Comparison of ENCODE assay signal across 14 cellular contexts in genomic region chr16:666572-666971, GRCh38. TPM values are rescaled to one million over a fixed set of nuclear protein-coding genes. Genes with fewer than 3 reads are reported as not detected.
DNase-seq lines count a peak whose midpoint lies in the region; ATAC-seq, FAIRE-seq and TF ChIP-seq lines count a peak whose summit lies in the region.
"Had no signal": no experiment of that assay in that cellular context is flagged by ENCODE, and none has a peak within 500 bp of the region (broad histone marks: within the 10 kb centered on the region; RNA-seq: fewer than 3 reads in every experiment).

No MANE protein-coding gene starts in this region.

- H3K27ac ChIP-seq in BLaER1 treated with 17β-estradiol and CSF1 and Interleukin-3, amounts not matched to agents 10 nM and 100 nM: no peak overlapping the region; a peak in 1 of 22 replicates
- no peak overlapping the region for H3K27ac ChIP-seq in IMR-90 (ENCODE audit: insufficient read depth, low read length)
- no peak overlapping the region for H3K27ac ChIP-seq in K562 (ENCODE audit: extremely low read depth, low read depth, low read length)
- no peak overlapping the region for H3K27ac ChIP-seq in thyroid gland
- no peak overlapping the region for H3K27ac ChIP-seq in psoas muscle
- H3K27ac ChIP-seq: HL-60 had no signal

- no peak overlapping the region for H2AK5ac ChIP-seq in IMR-90 (ENCODE audit: low read depth, low read length)

- TF ChIP-seq CTCF in IMR-90 (conservative IDR thresholded peaks at IDR 0.05; ENCODE audit: low read depth, low read length) (no peak), K562 (IDR thresholded peaks at IDR 0.05 in 2 of 3, conservative IDR thresholded peaks at IDR 0.05 in 1 of 3; ENCODE audit: insufficient read depth in 2 of 3, low read depth in 1 of 3, low read length in 3 of 3) (no peak), thyroid gland (IDR thresholded peaks at IDR 0.05) (no peak), psoas muscle (IDR thresholded peaks at IDR 0.05) (no peak)

- H4K8ac ChIP-seq in IMR-90 (ENCODE audit: low read depth in 2 of 2, low read length in 2 of 2): no peak overlapping the region

- no peak for TF ChIP-seq EP300 in K562 (IDR thresholded peaks at IDR 0.05; ENCODE audit: low read length)

- H3K9ac ChIP-seq in BLaER1 treated with 17β-estradiol and CSF1 and Interleukin-3, amounts not matched to agents 10 nM and 100 nM: peak overlapping the region in 8 of 11 experiments; percentile 8 to 98 (median 96); a peak in 9 of 22 replicates
- H3K9ac ChIP-seq in IMR-90 (ENCODE audit: low read depth, low read length) (no peak overlapping the region), K562 (ENCODE audit: insufficient read depth in 1 of 2, low read depth in 2 of 2, low read length in 2 of 2) (peak overlapping the region in 1 of 2 experiments; percentile 98; a peak in 2 of 4 replicates)

- H2BK20ac ChIP-seq in IMR-90 (ENCODE audit: low read depth, low read length): no peak overlapping the region

- H3K79me2 ChIP-seq in K562 (ENCODE audit: control insufficient read depth, insufficient read depth, low read length): peaks cover 25% of the 10 kb centered on the region

- H3K9me3 ChIP-seq in BLaER1 treated with 17β-estradiol and CSF1 and Interleukin-3, amounts not matched to agents 10 nM and 100 nM (replicated peaks in 1 of 11): no peaks in the 10 kb centered on the region
- no peaks in the 10 kb centered on the region for H3K9me3 ChIP-seq in IMR-90 (ENCODE audit: control insufficient read depth, insufficient read depth, low read length)
- H3K9me3 ChIP-seq in K562 (replicated peaks; ENCODE audit: control insufficient read depth, insufficient read depth, low read depth, low read length): no peaks in the 10 kb centered on the region
- H3K9me3 ChIP-seq in thyroid gland: no peaks in the 10 kb centered on the region
- no peaks in the 10 kb centered on the region for H3K9me3 ChIP-seq in psoas muscle

- POLR2A ChIA-PET in IMR-90 (lab: Charles Lee; ENCODE audit: unreplicated experiment): no interaction called here
- POLR2A ChIA-PET in K562 (lab: Yijun Ruan, JAX): interaction anchor here (1.3 kb wide), 1 partner anchor 8 kb away, joined by 4 read pairs; the partner anchor contains the start of gene RHBDL1

- no peak overlapping the region for H4K91ac ChIP-seq in IMR-90 (ENCODE audit: insufficient read depth, low read depth, low read length)

- no peak overlapping the region for H2BK120ac ChIP-seq in IMR-90 (ENCODE audit: low read depth, low read length)

- H3K79me1 ChIP-seq in IMR-90 (ENCODE audit: low read depth in 1 of 2, low read length in 2 of 2): peaks cover 0 to 23% of the 10 kb centered on the region in 2 experiments; a peak in 1 of 4 replicates

- peaks cover 22 to 45% (median 26%) of the 10 kb centered on the region in 11 experiments for H3K36me3 ChIP-seq in BLaER1 treated with 17β-estradiol and CSF1 and Interleukin-3, amounts not matched to agents 10 nM and 100 nM
- H3K36me3 ChIP-seq in IMR-90 (ENCODE audit: control insufficient read depth, insufficient read depth, low read length) (peaks cover 23% of the 10 kb centered on the region), K562 (ENCODE audit: control insufficient read depth, insufficient read depth, low read length) (peaks cover 27% of the 10 kb centered on the region), thyroid gland (peaks cover 20 to 24% of the 10 kb centered on the region in 2 donors), psoas muscle (ENCODE audit: insufficient read depth in 1 of 2, low read depth in 1 of 2) (peaks cover 0 to 24% of the 10 kb centered on the region in 2 donors)

- H4K20me1 ChIP-seq in BLaER1 treated with 17β-estradiol and CSF1 and Interleukin-3, amounts not matched to agents 10 nM and 100 nM: peaks cover 0 to 39% (median 32%) of the 10 kb centered on the region in 11 experiments; a peak in 20 of 22 replicates
- H4K20me1 ChIP-seq in IMR-90 (ENCODE audit: insufficient read depth, low read length): peaks cover 13% of the 10 kb centered on the region
- H4K20me1 ChIP-seq in K562 (replicated peaks; ENCODE audit: control insufficient read depth, insufficient read depth, low read length): no peaks in the 10 kb centered on the region

- H3K56ac ChIP-seq in IMR-90 (ENCODE audit: extremely low read depth, insufficient read depth, low read length): no peak overlapping the region

- H3K4me3 ChIP-seq in BLaER1 treated with 17β-estradiol and CSF1 and Interleukin-3, amounts not matched to agents 10 nM and 100 nM: no peak overlapping the region
- H3K4me3 ChIP-seq in IMR-90 (ENCODE audit: insufficient read depth, low read depth, low read length) (no peak overlapping the region), K562 (no peak overlapping the region), thyroid gland (replicated peaks in 1 of 3) (no peak overlapping the region), psoas muscle (no peak overlapping the region)
- H3K4me3 ChIP-seq: GM12878 had no signal

- TF ChIP-seq RAD21 in IMR-90 (IDR thresholded peaks at IDR 0.05; ENCODE audit: low read length) (no peak), K562 (CRISPR knock-in tag; conservative IDR thresholded peaks at IDR 0.05 in 1 of 2, IDR thresholded peaks at IDR 0.05 in 1 of 2) (no peak)

- WGBS in IMR-90 (ENCODE audit: extremely low coverage in 2 of 2, insufficient read length in 1 of 2), 2 experiments: 98% methylated on average over 8 of the region's 13 CpGs; no CpG with 5 or more reads in 1 of the 2 experiments
- 82% methylated on average over 13 of the region's 13 CpGs for WGBS in K562 (ENCODE audit: insufficient coverage, low coverage, missing lambda C conversion rate)
- WGBS in thyroid gland, 2 donors: 90 to 94% methylated on average over 11 to 12 of the region's 13 CpGs
- 87 to 93% (median 91%) methylated on average over 13 of the region's 13 CpGs for whole genome bisulfite sequencing in psoas muscle, 3 donors

- no peak for FAIRE-seq in K562 (lab: Jason Lieb, UNC)
- FAIRE-seq: GM12878, GM18507 had no signal

- no peak overlapping the region for H3K18ac ChIP-seq in IMR-90 (ENCODE audit: low read depth, low read length)

- no peaks in the 10 kb centered on the region for H3K27me3 ChIP-seq in BLaER1 treated with 17β-estradiol and CSF1 and Interleukin-3, amounts not matched to agents 10 nM and 100 nM
- H3K27me3 ChIP-seq in IMR-90 (ENCODE audit: control insufficient read depth, insufficient read depth, low read length) (no peaks in the 10 kb centered on the region), K562 (ENCODE audit: control insufficient read depth in 2 of 2, insufficient read depth in 2 of 2, low read length in 2 of 2) (no peaks in the 10 kb centered on the region), thyroid gland (no peaks in the 10 kb centered on the region), psoas muscle (ENCODE audit: insufficient read depth in 3 of 3, low read length in 2 of 3) (no peaks in the 10 kb centered on the region)

- TF ChIP-seq POLR2A in IMR-90 (IDR thresholded peaks at IDR 0.05; ENCODE audit: low read depth, low read length): no peak
- no peak for TF ChIP-seq POLR2A in K562 (conservative IDR thresholded peaks at IDR 0.05)
- TF ChIP-seq POLR2A in thyroid gland (IDR thresholded peaks at IDR 0.05): no peak

- H3K14ac ChIP-seq in IMR-90 (replicated peaks; ENCODE audit: low read depth, low read length): no peak overlapping the region

- H4K5ac ChIP-seq in IMR-90 (ENCODE audit: low read depth, low read length): no peak overlapping the region

- no peak overlapping the region for H2BK15ac ChIP-seq in IMR-90 (ENCODE audit: low read depth, low read length)

- H3K9me1 ChIP-seq in IMR-90 (ENCODE audit: insufficient read depth, low read length) (peaks cover 6% of the 10 kb centered on the region), K562 (ENCODE audit: control insufficient read depth, insufficient read depth, low read length) (no peaks in the 10 kb centered on the region)

- H2AFZ ChIP-seq in IMR-90 (replicated peaks; ENCODE audit: low read length, poor library complexity) (no peak overlapping the region), K562 (ENCODE audit: low read depth, low read length) (no peak overlapping the region)

- dilution Hi-C loops in IMR-90 (cut with HindIII; ENCODE audit: low sequenced_read_pairs, unreplicated experiment): no loop called here

- H3K4ac ChIP-seq in IMR-90 (ENCODE audit: low read depth, low read length): no peak overlapping the region

- peak overlapping the region; percentile 28 for H2AK9ac ChIP-seq in IMR-90 (replicated peaks; ENCODE audit: low read depth, low read length, poor library complexity)

- CTCF ChIA-PET in IMR-90 (lab: Yijun Ruan, JAX): no interaction called here
- CTCF ChIA-PET in K562 (lab: Yijun Ruan, JAX; ENCODE audit: low intra/inter-chr PET ratio): no interaction called here

- peaks cover 18 to 51% (median 40%) of the 10 kb centered on the region in 10 experiments for H3K4me1 ChIP-seq in BLaER1 treated with 17β-estradiol and CSF1 and Interleukin-3, amounts not matched to agents 10 nM and 100 nM
- H3K4me1 ChIP-seq in IMR-90 (ENCODE audit: control insufficient read depth, insufficient read depth, low read length) (peaks cover 6% of the 10 kb centered on the region), K562 (replicated peaks in 1 of 2; ENCODE audit: control insufficient read depth in 2 of 2, insufficient read depth in 2 of 2, low read length in 2 of 2) (peaks cover 11 to 93% of the 10 kb centered on the region in 2 experiments; a peak in 4 of 5 replicates), thyroid gland (peaks cover 8 to 15% of the 10 kb centered on the region in 2 donors), psoas muscle (peaks cover 15% of the 10 kb centered on the region)

- peak overlapping the region in 5 of 11 experiments; percentile 6 to 96 (median 62); a peak in 5 of 22 replicates for H3K4me2 ChIP-seq in BLaER1 treated with 17β-estradiol and CSF1 and Interleukin-3, amounts not matched to agents 10 nM and 100 nM
- H3K4me2 ChIP-seq in IMR-90 (ENCODE audit: low read depth, low read length) (no peak overlapping the region), K562 (ENCODE audit: insufficient read depth, low read length) (no peak overlapping the region)

- intact Hi-C loops in IMR-90 (cut with micrococcal nuclease) (no loop called here), K562 (cut with micrococcal nuclease) (loop anchor here (5.0 to 10.0 kb wide), 2 partner anchors 89 to 272 kb away; partner anchors contain the start of gene NME4), thyroid gland (cut with DNase I) (no loop called here), psoas muscle (cut with DNase I) (no loop called here)

- ATAC-seq in IMR-90 (ENCODE audit: low read depth) (no peak), K562 (no peak), psoas muscle (no peak)
- ATAC-seq: GM12878 had no signal

- no peak overlapping the region for H3K23ac ChIP-seq in IMR-90 (ENCODE audit: low read depth, low read length)

- H2BK5ac ChIP-seq in IMR-90 (ENCODE audit: low read depth, low read length, poor library complexity, severe bottlenecking): no peak overlapping the region

- DNase-seq in IMR-90 (no peak), K562 (ENCODE audit: extremely low read depth in 1 of 4, low spot score in 3 of 4) (no peak), thyroid gland (no peak), mucosa of gallbladder (ENCODE audit: low spot score) (no peak), psoas muscle (no peak)
- DNase-seq: Calu3; CD4-positive, CD25-positive, alpha-beta regulatory T cell; DMS 273 treated with DMSO at 0.1 percent for 48 hours; HCEC 1CT; HFFc6 had no signal

- in situ Hi-C loops in IMR-90 (cut with MboI; ENCODE audit: low sequenced_read_pairs): no loop called here
- in situ Hi-C loops in K562 (cut with MboI): loop anchor here (5.0 kb wide), 1 partner anchor 89 kb away; no protein-coding TSS in a partner anchor

- BruUV-seq in IMR-90 (replicated peaks; lab: Mats Ljungman, UMichigan): no TSS peak
- no TSS peak for BruUV-seq in K562 (replicated peaks; lab: Mats Ljungman, UMichigan)

RNA-seq across cellular contexts. Expression of gene RHOT2, which starts 1.4 kb away (rescaled TPM):
- total RNA-seq in IMR-90 (2012; rRNA removed) (20.0 and 20.3 TPM in 2 replicates), K562 (2014; rRNA removed) (116 and 158 TPM in 2 replicates), K562 (2014; rRNA removed; fragmentation: Illumina TruSeq; extraction: Trizol) (18.6 and 26.7 TPM in 2 replicates), K562 (2015; rRNA removed; fragmentation: Illumina TruSeq; extraction: Trizol) (83.6 and 87.9 TPM in 2 replicates), K562 (2021) (267 TPM in 2 replicates), thyroid gland (10 to 100 TPM; 49.7 to 81.8 (median 57.6) TPM), mucosa of gallbladder (125 TPM), psoas muscle (10 to 100 TPM; 38.8 to 56.8 (median 48.8) TPM)
- polyA plus RNA-seq in IMR-90 (2012; rRNA removed) (181 and 228 TPM in 2 replicates), K562 (2011; rRNA removed) (118 and 173 TPM in 2 replicates), K562 (2014; fragmentation: Illumina TruSeq; extraction: Trizol) (112 and 139 TPM in 2 replicates), K562 (2014; fragmentation: Nextera tagmentation; extraction: Ambion mirVana) (1 to 10 TPM; 5.0 to 6.8 TPM), K562 (2014; rRNA removed) (373 and 378 TPM in 2 replicates), psoas muscle (10 to 100 TPM; 47.7 to 75.8 (median 52.6) TPM)
- polyA plus RNA-seq in IMR-90 (2012; cell fraction: cytosol; rRNA removed): 70.1 and 99.5 TPM in 2 replicates
- polyA plus RNA-seq in IMR-90 (2012; cell fraction: nucleus; rRNA removed; ENCODE audit: low replicate concordance): 1,124 and 3,095 TPM in 2 replicates
- 214 and 929 TPM in 2 replicates for total RNA-seq in K562 (2011; cell fraction: chromatin; rRNA removed; ENCODE audit: low replicate concordance)
- total RNA-seq in K562 (2011; cell fraction: nucleolus; rRNA removed): 1,026 and 1,077 TPM in 2 replicates
- total RNA-seq in K562 (2011; cell fraction: nucleoplasm; rRNA removed): 329 and 385 TPM in 2 replicates
- 121 and 296 TPM in 2 replicates for polyA plus RNA-seq in K562 (2011; cell fraction: cytosol; rRNA removed)
- 1,454 and 2,407 TPM in 2 replicates for polyA plus RNA-seq in K562 (2011; cell fraction: nucleus; rRNA removed)
- polyA plus RNA-seq in K562 (2012): 192 and 214 TPM in 2 replicates
- 14.4 and 20.6 TPM in 2 replicates for polyA minus RNA-seq in K562 (2011; rRNA and poly(A)+ RNA removed)
- 48.0 and 67.2 TPM in 2 replicates for polyA minus RNA-seq in K562 (2011; cell fraction: cytosol; rRNA and poly(A)+ RNA removed)
- polyA minus RNA-seq in K562 (2011; cell fraction: nucleus; rRNA and poly(A)+ RNA removed): 214 and 219 TPM in 2 replicates

RNA-seq across cellular contexts. Expression of gene RHBDL1, which starts 8.9 kb away (rescaled TPM):
- 0.72 and 0.83 TPM in 2 replicates for total RNA-seq in IMR-90 (2012; rRNA removed)
- polyA plus RNA-seq in IMR-90 (2012; rRNA removed): 4.1 and 4.8 TPM in 2 replicates
- polyA plus RNA-seq in IMR-90 (2012; cell fraction: cytosol; rRNA removed): 4.0 and 5.9 TPM in 2 replicates
- 37.4 and 102 TPM in 2 replicates for polyA plus RNA-seq in IMR-90 (2012; cell fraction: nucleus; rRNA removed; ENCODE audit: low replicate concordance)
- total RNA-seq in K562 (2011; cell fraction: chromatin; rRNA removed; ENCODE audit: low replicate concordance): 4.0 and 18.2 TPM in 2 replicates
- 16.8 and 19.9 TPM in 2 replicates for total RNA-seq in K562 (2011; cell fraction: nucleolus; rRNA removed)
- total RNA-seq in K562 (2011; cell fraction: nucleoplasm; rRNA removed): 6.3 and 7.2 TPM in 2 replicates
- total RNA-seq in K562 (2014; rRNA removed): 2.7 and 3.9 TPM in 2 replicates
- 0.11 TPM in 1 of 2 replicates, not detected in the other for total RNA-seq in K562 (2014; rRNA removed; fragmentation: Illumina TruSeq; extraction: Trizol)
- 0.79 and 0.94 TPM in 2 replicates for total RNA-seq in K562 (2015; rRNA removed; fragmentation: Illumina TruSeq; extraction: Trizol)
- 3.6 and 4.0 TPM in 2 replicates for total RNA-seq in K562 (2021)
- polyA plus RNA-seq in K562 (2011; rRNA removed): 1.7 and 3.5 TPM in 2 replicates
- polyA plus RNA-seq in K562 (2011; cell fraction: cytosol; rRNA removed): 2.9 and 8.6 TPM in 2 replicates
- polyA plus RNA-seq in K562 (2011; cell fraction: nucleus; rRNA removed): 36.3 and 53.0 TPM in 2 replicates
- 2.4 and 6.7 TPM in 2 replicates for polyA plus RNA-seq in K562 (2012)
- polyA plus RNA-seq in K562 (2014; fragmentation: Illumina TruSeq; extraction: Trizol): 0.55 and 1.1 TPM in 2 replicates
- polyA plus RNA-seq in K562 (2014; fragmentation: Nextera tagmentation; extraction: Ambion mirVana): under 1 TPM in 1 of 2 experiments, not detected in 1; 0.03 TPM
- 3.4 and 5.6 TPM in 2 replicates for polyA plus RNA-seq in K562 (2014; rRNA removed)
- polyA minus RNA-seq in K562 (2011; rRNA and poly(A)+ RNA removed): 0.15 and 0.39 TPM in 2 replicates
- 1.2 TPM in 1 of 2 replicates, not detected in the other for polyA minus RNA-seq in K562 (2011; cell fraction: cytosol; rRNA and poly(A)+ RNA removed)
- 3.2 and 5.4 TPM in 2 replicates for polyA minus RNA-seq in K562 (2011; cell fraction: nucleus; rRNA and poly(A)+ RNA removed)
- total RNA-seq in thyroid gland: under 1 TPM in 3 of 4 donors, not detected in 1; 0.27 to 0.63 (median 0.56) TPM
- total RNA-seq in mucosa of gallbladder: 5.5 TPM
- total RNA-seq in psoas muscle: under 1 TPM; 0.13 to 0.42 (median 0.29) TPM
- polyA plus RNA-seq in psoas muscle: under 1 TPM; 0.06 to 0.08 (median 0.08) TPM

RNA-seq across cellular contexts. Expression of gene STUB1, which starts 13.6 kb away (rescaled TPM):
- total RNA-seq in IMR-90 (2012; rRNA removed) (162 and 183 TPM in 2 replicates), K562 (2014; rRNA removed) (251 and 276 TPM in 2 replicates), K562 (2014; rRNA removed; fragmentation: Illumina TruSeq; extraction: Trizol) (65.4 and 88.2 TPM in 2 replicates), K562 (2015; rRNA removed; fragmentation: Illumina TruSeq; extraction: Trizol) (147 and 168 TPM in 2 replicates), K562 (2021) (191 and 213 TPM in 2 replicates), thyroid gland (100 to 1,000 TPM; 134 to 206 (median 162) TPM), mucosa of gallbladder (125 TPM), psoas muscle (100 to 1,000 TPM; 108 to 150 (median 115) TPM)
- polyA plus RNA-seq in IMR-90 (2012; rRNA removed) (186 and 195 TPM in 2 replicates), K562 (2011; rRNA removed) (114 TPM in 2 replicates), K562 (2014; fragmentation: Illumina TruSeq; extraction: Trizol) (152 and 188 TPM in 2 replicates), K562 (2014; fragmentation: Nextera tagmentation; extraction: Ambion mirVana) (10 to 100 TPM; 10.6 to 27.7 TPM), K562 (2014; rRNA removed) (193 and 200 TPM in 2 replicates), psoas muscle (100 to 1,000 TPM; 127 to 147 (median 134) TPM)
- 197 and 230 TPM in 2 replicates for polyA plus RNA-seq in IMR-90 (2012; cell fraction: cytosol; rRNA removed)
- polyA plus RNA-seq in IMR-90 (2012; cell fraction: nucleus; rRNA removed; ENCODE audit: low replicate concordance): 258 and 444 TPM in 2 replicates
- 38.7 and 156 TPM in 2 replicates for total RNA-seq in K562 (2011; cell fraction: chromatin; rRNA removed; ENCODE audit: low replicate concordance)
- 192 and 203 TPM in 2 replicates for total RNA-seq in K562 (2011; cell fraction: nucleolus; rRNA removed)
- total RNA-seq in K562 (2011; cell fraction: nucleoplasm; rRNA removed): 62.0 and 88.9 TPM in 2 replicates
- polyA plus RNA-seq in K562 (2011; cell fraction: cytosol; rRNA removed): 94.5 and 181 TPM in 2 replicates
- 195 and 305 TPM in 2 replicates for polyA plus RNA-seq in K562 (2011; cell fraction: nucleus; rRNA removed)
- polyA plus RNA-seq in K562 (2012): 87.2 and 101 TPM in 2 replicates
- 22.1 and 33.0 TPM in 2 replicates for polyA minus RNA-seq in K562 (2011; rRNA and poly(A)+ RNA removed)
- 41.4 and 45.7 TPM in 2 replicates for polyA minus RNA-seq in K562 (2011; cell fraction: cytosol; rRNA and poly(A)+ RNA removed)
- polyA minus RNA-seq in K562 (2011; cell fraction: nucleus; rRNA and poly(A)+ RNA removed): 57.6 and 61.8 TPM in 2 replicates

RNA-seq across cellular contexts. Expression of gene WDR90, which starts 17.4 kb away (rescaled TPM):
- 1.4 and 1.7 TPM in 2 replicates for total RNA-seq in IMR-90 (2012; rRNA removed)
- polyA plus RNA-seq in IMR-90 (2012; rRNA removed): 18.7 and 21.7 TPM in 2 replicates
- 7.5 and 8.1 TPM in 2 replicates for polyA plus RNA-seq in IMR-90 (2012; cell fraction: cytosol; rRNA removed)
- polyA plus RNA-seq in IMR-90 (2012; cell fraction: nucleus; rRNA removed; ENCODE audit: low replicate concordance): 118 and 402 TPM in 2 replicates
- 25.8 and 70.2 TPM in 2 replicates for total RNA-seq in K562 (2011; cell fraction: chromatin; rRNA removed; ENCODE audit: low replicate concordance)
- total RNA-seq in K562 (2011; cell fraction: nucleolus; rRNA removed): 50.4 and 60.9 TPM in 2 replicates
- 29.8 and 30.4 TPM in 2 replicates for total RNA-seq in K562 (2011; cell fraction: nucleoplasm; rRNA removed)
- 4.9 and 6.5 TPM in 2 replicates for total RNA-seq in K562 (2014; rRNA removed)
- total RNA-seq in K562 (2014; rRNA removed; fragmentation: Illumina TruSeq; extraction: Trizol): 0.80 and 1.3 TPM in 2 replicates
- 3.0 and 3.3 TPM in 2 replicates for total RNA-seq in K562 (2015; rRNA removed; fragmentation: Illumina TruSeq; extraction: Trizol)
- 10.0 and 12.6 TPM in 2 replicates for total RNA-seq in K562 (2021)
- polyA plus RNA-seq in K562 (2011; rRNA removed): 5.7 and 9.4 TPM in 2 replicates
- 3.8 and 9.9 TPM in 2 replicates for polyA plus RNA-seq in K562 (2011; cell fraction: cytosol; rRNA removed)
- polyA plus RNA-seq in K562 (2011; cell fraction: nucleus; rRNA removed): 72.9 and 107 TPM in 2 replicates
- 6.3 and 9.5 TPM in 2 replicates for polyA plus RNA-seq in K562 (2012)
- 1.4 and 4.3 TPM in 2 replicates for polyA plus RNA-seq in K562 (2014; fragmentation: Illumina TruSeq; extraction: Trizol)
- polyA plus RNA-seq in K562 (2014; fragmentation: Nextera tagmentation; extraction: Ambion mirVana): under 1 TPM; 0.44 to 0.46 TPM
- 8.1 and 10.6 TPM in 2 replicates for polyA plus RNA-seq in K562 (2014; rRNA removed)
- polyA minus RNA-seq in K562 (2011; rRNA and poly(A)+ RNA removed): 1.0 and 1.4 TPM in 2 replicates
- polyA minus RNA-seq in K562 (2011; cell fraction: cytosol; rRNA and poly(A)+ RNA removed): 2.6 and 4.5 TPM in 2 replicates
- 20.9 and 23.9 TPM in 2 replicates for polyA minus RNA-seq in K562 (2011; cell fraction: nucleus; rRNA and poly(A)+ RNA removed)
- 10 to 100 TPM; 23.6 to 56.0 (median 34.3) TPM for total RNA-seq in thyroid gland
- 62.4 TPM for total RNA-seq in mucosa of gallbladder
- 1 to 10 TPM; 4.0 to 9.6 (median 8.1) TPM for total RNA-seq in psoas muscle
- polyA plus RNA-seq in psoas muscle: 1 to 10 TPM; 5.6 to 9.7 (median 6.4) TPM

RNA-seq across cellular contexts. Expression of gene JMJD8, which starts 17.6 kb away (rescaled TPM):
- total RNA-seq in IMR-90 (2012; rRNA removed): 17.2 and 17.7 TPM in 2 replicates
- polyA plus RNA-seq in IMR-90 (2012; rRNA removed): 62.5 and 72.2 TPM in 2 replicates
- 54.7 and 85.9 TPM in 2 replicates for polyA plus RNA-seq in IMR-90 (2012; cell fraction: cytosol; rRNA removed)
- polyA plus RNA-seq in IMR-90 (2012; cell fraction: nucleus; rRNA removed; ENCODE audit: low replicate concordance): 54.8 and 132 TPM in 2 replicates
- 18.2 and 82.3 TPM in 2 replicates for total RNA-seq in K562 (2011; cell fraction: chromatin; rRNA removed; ENCODE audit: low replicate concordance)
- 114 and 120 TPM in 2 replicates for total RNA-seq in K562 (2011; cell fraction: nucleolus; rRNA removed)
- total RNA-seq in K562 (2011; cell fraction: nucleoplasm; rRNA removed): 55.7 and 56.0 TPM in 2 replicates
- 48.3 and 63.8 TPM in 2 replicates for total RNA-seq in K562 (2014; rRNA removed)
- total RNA-seq in K562 (2014; rRNA removed; fragmentation: Illumina TruSeq; extraction: Trizol): 9.6 and 15.8 TPM in 2 replicates
- total RNA-seq in K562 (2015; rRNA removed; fragmentation: Illumina TruSeq; extraction: Trizol): 28.3 and 29.3 TPM in 2 replicates
- 50.6 and 56.6 TPM in 2 replicates for total RNA-seq in K562 (2021)
- polyA plus RNA-seq in K562 (2011; rRNA removed): 22.2 and 33.4 TPM in 2 replicates
- 35.0 and 78.3 TPM in 2 replicates for polyA plus RNA-seq in K562 (2011; cell fraction: cytosol; rRNA removed)
- polyA plus RNA-seq in K562 (2011; cell fraction: nucleus; rRNA removed): 96.4 and 165 TPM in 2 replicates
- polyA plus RNA-seq in K562 (2012): 52.6 and 67.7 TPM in 2 replicates
- polyA plus RNA-seq in K562 (2014; fragmentation: Illumina TruSeq; extraction: Trizol): 43.3 and 47.9 TPM in 2 replicates
- 1 to 10 TPM; 1.2 to 2.3 TPM for polyA plus RNA-seq in K562 (2014; fragmentation: Nextera tagmentation; extraction: Ambion mirVana)
- polyA plus RNA-seq in K562 (2014; rRNA removed): 46.6 and 48.7 TPM in 2 replicates
- 5.2 and 7.4 TPM in 2 replicates for polyA minus RNA-seq in K562 (2011; rRNA and poly(A)+ RNA removed)
- polyA minus RNA-seq in K562 (2011; cell fraction: cytosol; rRNA and poly(A)+ RNA removed): 16.1 and 16.5 TPM in 2 replicates
- 65.4 and 66.1 TPM in 2 replicates for polyA minus RNA-seq in K562 (2011; cell fraction: nucleus; rRNA and poly(A)+ RNA removed)
- total RNA-seq in thyroid gland: 100 to 1,000 TPM in 3 of 4 donors, 10 to 100 TPM in 1; 72.8 to 156 (median 124) TPM
- 66.7 TPM for total RNA-seq in mucosa of gallbladder
- 10 to 100 TPM; 19.1 to 27.5 (median 23.1) TPM for total RNA-seq in psoas muscle
- polyA plus RNA-seq in psoas muscle: 10 to 100 TPM; 25.5 to 63.5 (median 41.5) TPM
